In the genomic region with DNA sequence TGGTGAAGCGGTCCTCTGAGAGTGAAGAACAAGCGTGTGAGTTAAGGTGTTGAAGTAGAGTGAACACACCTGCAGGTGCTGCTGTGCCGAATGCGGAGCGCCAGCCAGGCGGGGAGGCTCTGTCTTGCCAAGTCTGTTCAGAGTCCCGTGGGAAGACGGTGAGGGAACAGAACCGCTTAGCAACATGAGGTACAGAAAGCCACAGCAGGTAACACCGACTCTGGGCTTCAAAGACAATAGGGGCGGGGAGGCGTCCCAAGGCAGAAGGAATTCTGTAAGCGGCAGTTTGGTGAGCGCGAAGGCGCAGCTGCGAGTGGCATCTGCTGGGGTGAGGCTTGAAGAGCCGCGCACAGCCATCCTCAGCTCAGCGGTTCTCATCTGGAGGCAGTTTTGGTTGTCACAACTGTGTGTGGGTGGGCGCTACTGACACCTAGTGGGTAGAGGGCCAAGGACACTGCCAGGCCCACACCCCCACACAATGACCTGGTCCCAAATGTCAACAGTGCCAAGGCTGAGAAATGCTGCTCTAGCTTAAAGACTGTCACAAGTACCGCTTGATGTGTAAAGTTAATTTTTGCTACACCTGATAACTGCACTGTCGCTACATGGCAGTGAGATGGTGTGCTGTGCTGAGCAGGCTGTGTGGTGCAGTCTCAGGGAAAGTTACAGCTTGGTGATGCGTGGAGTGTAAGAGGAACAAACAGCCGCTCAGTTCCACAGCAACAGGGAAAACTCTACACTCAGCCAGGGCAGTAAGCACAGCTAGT, we compare ENCODE assay signal across 1 cellular context.
TF ChIP-seq lines count a peak whose summit lies in the region.

No MANE protein-coding gene starts in this region.

TF ChIP-seq in WTC11, 78 proteins besides CTCF, POLR2A, EP300 and RAD21 (continued from another document):
- TF ChIP-seq, protein P1, sequence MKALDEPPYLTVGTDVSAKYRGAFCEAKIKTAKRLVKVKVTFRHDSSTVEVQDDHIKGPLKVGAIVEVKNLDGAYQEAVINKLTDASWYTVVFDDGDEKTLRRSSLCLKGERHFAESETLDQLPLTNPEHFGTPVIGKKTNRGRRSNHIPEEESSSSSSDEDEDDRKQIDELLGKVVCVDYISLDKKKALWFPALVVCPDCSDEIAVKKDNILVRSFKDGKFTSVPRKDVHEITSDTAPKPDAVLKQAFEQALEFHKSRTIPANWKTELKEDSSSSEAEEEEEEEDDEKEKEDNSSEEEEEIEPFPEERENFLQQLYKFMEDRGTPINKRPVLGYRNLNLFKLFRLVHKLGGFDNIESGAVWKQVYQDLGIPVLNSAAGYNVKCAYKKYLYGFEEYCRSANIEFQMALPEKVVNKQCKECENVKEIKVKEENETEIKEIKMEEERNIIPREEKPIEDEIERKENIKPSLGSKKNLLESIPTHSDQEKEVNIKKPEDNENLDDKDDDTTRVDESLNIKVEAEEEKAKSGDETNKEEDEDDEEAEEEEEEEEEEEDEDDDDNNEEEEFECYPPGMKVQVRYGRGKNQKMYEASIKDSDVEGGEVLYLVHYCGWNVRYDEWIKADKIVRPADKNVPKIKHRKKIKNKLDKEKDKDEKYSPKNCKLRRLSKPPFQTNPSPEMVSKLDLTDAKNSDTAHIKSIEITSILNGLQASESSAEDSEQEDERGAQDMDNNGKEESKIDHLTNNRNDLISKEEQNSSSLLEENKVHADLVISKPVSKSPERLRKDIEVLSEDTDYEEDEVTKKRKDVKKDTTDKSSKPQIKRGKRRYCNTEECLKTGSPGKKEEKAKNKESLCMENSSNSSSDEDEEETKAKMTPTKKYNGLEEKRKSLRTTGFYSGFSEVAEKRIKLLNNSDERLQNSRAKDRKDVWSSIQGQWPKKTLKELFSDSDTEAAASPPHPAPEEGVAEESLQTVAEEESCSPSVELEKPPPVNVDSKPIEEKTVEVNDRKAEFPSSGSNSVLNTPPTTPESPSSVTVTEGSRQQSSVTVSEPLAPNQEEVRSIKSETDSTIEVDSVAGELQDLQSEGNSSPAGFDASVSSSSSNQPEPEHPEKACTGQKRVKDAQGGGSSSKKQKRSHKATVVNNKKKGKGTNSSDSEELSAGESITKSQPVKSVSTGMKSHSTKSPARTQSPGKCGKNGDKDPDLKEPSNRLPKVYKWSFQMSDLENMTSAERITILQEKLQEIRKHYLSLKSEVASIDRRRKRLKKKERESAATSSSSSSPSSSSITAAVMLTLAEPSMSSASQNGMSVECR (CRISPR knock-in tag; IDR thresholded peaks at IDR 0.05; ENCODE audit: borderline replicate concordance) = 0 out of 2 replicates have a peak, but pooled peaks have one; percentile 30
- TF ChIP-seq SMAD3 (CRISPR knock-in tag; IDR thresholded peaks at IDR 0.05; ENCODE audit: borderline replicate concordance) (no peak), NR1H2 (CRISPR knock-in tag; IDR thresholded peaks at IDR 0.05) (no peak), ATF1 (CRISPR knock-in tag; IDR thresholded peaks at IDR 0.05) (no peak), EMX1 (CRISPR knock-in tag; IDR thresholded peaks at IDR 0.05) (no peak), ZNF532 (CRISPR knock-in tag; IDR thresholded peaks at IDR 0.05; ENCODE audit: borderline replicate concordance) (no peak), GRHL2 (CRISPR knock-in tag; IDR thresholded peaks at IDR 0.05; ENCODE audit: insufficient replicate concordance, severe bottlenecking) (no peak)
- TF ChIP-seq, protein P2, sequence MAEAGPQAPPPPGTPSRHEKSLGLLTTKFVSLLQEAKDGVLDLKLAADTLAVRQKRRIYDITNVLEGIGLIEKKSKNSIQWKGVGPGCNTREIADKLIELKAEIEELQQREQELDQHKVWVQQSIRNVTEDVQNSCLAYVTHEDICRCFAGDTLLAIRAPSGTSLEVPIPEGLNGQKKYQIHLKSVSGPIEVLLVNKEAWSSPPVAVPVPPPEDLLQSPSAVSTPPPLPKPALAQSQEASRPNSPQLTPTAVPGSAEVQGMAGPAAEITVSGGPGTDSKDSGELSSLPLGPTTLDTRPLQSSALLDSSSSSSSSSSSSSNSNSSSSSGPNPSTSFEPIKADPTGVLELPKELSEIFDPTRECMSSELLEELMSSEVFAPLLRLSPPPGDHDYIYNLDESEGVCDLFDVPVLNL (CRISPR knock-in tag; IDR thresholded peaks at IDR 0.05; ENCODE audit: borderline replicate concordance, low read depth) = no peak
- TF ChIP-seq, protein P3, sequence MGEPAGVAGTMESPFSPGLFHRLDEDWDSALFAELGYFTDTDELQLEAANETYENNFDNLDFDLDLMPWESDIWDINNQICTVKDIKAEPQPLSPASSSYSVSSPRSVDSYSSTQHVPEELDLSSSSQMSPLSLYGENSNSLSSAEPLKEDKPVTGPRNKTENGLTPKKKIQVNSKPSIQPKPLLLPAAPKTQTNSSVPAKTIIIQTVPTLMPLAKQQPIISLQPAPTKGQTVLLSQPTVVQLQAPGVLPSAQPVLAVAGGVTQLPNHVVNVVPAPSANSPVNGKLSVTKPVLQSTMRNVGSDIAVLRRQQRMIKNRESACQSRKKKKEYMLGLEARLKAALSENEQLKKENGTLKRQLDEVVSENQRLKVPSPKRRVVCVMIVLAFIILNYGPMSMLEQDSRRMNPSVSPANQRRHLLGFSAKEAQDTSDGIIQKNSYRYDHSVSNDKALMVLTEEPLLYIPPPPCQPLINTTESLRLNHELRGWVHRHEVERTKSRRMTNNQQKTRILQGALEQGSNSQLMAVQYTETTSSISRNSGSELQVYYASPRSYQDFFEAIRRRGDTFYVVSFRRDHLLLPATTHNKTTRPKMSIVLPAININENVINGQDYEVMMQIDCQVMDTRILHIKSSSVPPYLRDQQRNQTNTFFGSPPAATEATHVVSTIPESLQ (CRISPR knock-in tag; IDR thresholded peaks at IDR 0.05) = no peak
